In genomic region chr16:19131809-19132777, GRCh38 we compare ENCODE assay signal across 9 cellular contexts. TPM values are rescaled to one million over a fixed set of nuclear protein-coding genes. Genes with fewer than 3 reads are reported as not detected.
A peak's percentile ranks its signal among the peaks of the same experiment; 100 is the strongest.
DNase-seq lines count a peak whose midpoint lies in the region; ATAC-seq and TF ChIP-seq lines count a peak whose summit lies in the region.
"Had no signal": no experiment of that assay in that cellular context is flagged by ENCODE, and none has a peak within 500 bp of the region (broad histone marks: within the 10 kb centered on the region; RNA-seq: fewer than 3 reads in every experiment).

No MANE protein-coding gene starts in this region.

- H3K27me3 Mint-ChIP-seq in HFFc6 (ENCODE audit: insufficient read depth), result no peaks in the 10 kb centered on the region
- H3K27me3 Mint-ChIP-seq in type B pancreatic cell, result no peaks in the 10 kb centered on the region

- TF ChIP-seq EP300 in suprapubic skin (IDR thresholded peaks at IDR 0.05), result no peak

- intact Hi-C loops in right lobe of liver (cut with DNase I), result no loop called here

- TF ChIP-seq POLR2A in right lobe of liver (IDR thresholded peaks at IDR 0.05) (no peak), suprapubic skin (IDR thresholded peaks at IDR 0.05) (no peak)

- H3K9me3 ChIP-seq in right lobe of liver (no peaks in the 10 kb centered on the region), suprapubic skin (no peaks in the 10 kb centered on the region)

- no peak for TF ChIP-seq CTCF in HFFc6 (IDR thresholded peaks at IDR 0.05)
- TF ChIP-seq CTCF in brain microvascular endothelial cell (IDR thresholded peaks at IDR 0.05; ENCODE audit: low read depth, low read length, missing control alignments), result no peak
- TF ChIP-seq CTCF in right lobe of liver (IDR thresholded peaks at IDR 0.05), result no peak
- TF ChIP-seq CTCF in suprapubic skin (IDR thresholded peaks at IDR 0.05), result no peak
- no peak for TF ChIP-seq CTCF in type B pancreatic cell (conservative IDR thresholded peaks at IDR 0.05)

- WGBS in right lobe of liver (ENCODE audit: insufficient coverage, low coverage, low lambda C conversion rate, missing lambda C conversion rate), result no CpG with 5 or more reads among the region's 4 CpGs
- 94% methylated on average over 4 of the region's 4 CpGs for WGBS in suprapubic skin

- no peaks in the 10 kb centered on the region for H3K36me3 Mint-ChIP-seq in HFFc6 (ENCODE audit: low read depth)
- H3K36me3 Mint-ChIP-seq in type B pancreatic cell, result no peaks in the 10 kb centered on the region

- peaks cover 47% of the 10 kb centered on the region for H3K4me1 Mint-ChIP-seq in HFFc6 (ENCODE audit: low read depth)
- peaks cover 35% of the 10 kb centered on the region for H3K4me1 Mint-ChIP-seq in type B pancreatic cell (ENCODE audit: unreplicated experiment)

- no peak overlapping the region for H3K4me3 ChIP-seq in brain microvascular endothelial cell (ENCODE audit: low read depth, low read length)
- H3K4me3 ChIP-seq in right lobe of liver, result no peak overlapping the region
- no peak overlapping the region for H3K4me3 ChIP-seq in suprapubic skin
- H3K4me3 ChIP-seq: cardiac muscle cell had no signal

- H3K27me3 ChIP-seq in brain microvascular endothelial cell (replicated peaks) (no peaks in the 10 kb centered on the region), right lobe of liver (no peaks in the 10 kb centered on the region), suprapubic skin (no peaks in the 10 kb centered on the region)
- H3K27me3 ChIP-seq: cardiac muscle cell had no signal

- in situ Hi-C loops in brain microvascular endothelial cell (cut with HindIII; ENCODE audit: low pct_ligation_motif_present, low sequenced_read_pairs), result no loop called here

- peaks cover 0 to 19% (median 3%) of the 10 kb centered on the region in 4 donors for H3K4me1 ChIP-seq in right lobe of liver
- H3K4me1 ChIP-seq in suprapubic skin, result peaks cover 51% of the 10 kb centered on the region

- ATAC-seq in right lobe of liver (peak; percentile 11 to 23 (median 18)), GM21825 (IDR thresholded peaks at IDR 0.05; ENCODE audit: unreplicated experiment) (no peak)

- H3K9me3 Mint-ChIP-seq in HFFc6 (no peaks in the 10 kb centered on the region), type B pancreatic cell (no peaks in the 10 kb centered on the region)

- H3K27ac Mint-ChIP-seq in HFFc6, result peak overlapping the region; percentile 96
- H3K27ac Mint-ChIP-seq in type B pancreatic cell, result no peak overlapping the region

- H3K4me3 Mint-ChIP-seq in HFFc6 (no peak overlapping the region; the same call in 1 of the 2 replicates), type B pancreatic cell (no peak overlapping the region)

- DNase-seq in HFFc6 (no peak), brain microvascular endothelial cell (no peak), right lobe of liver (no peak), suprapubic skin (ENCODE audit: low spot score in 2 of 2) (no peak), type B pancreatic cell (ENCODE audit: extremely low spot score, unreplicated experiment) (no peak), kidney tubule cell (ENCODE audit: low spot score) (no peak)

- H3K27ac ChIP-seq in brain microvascular endothelial cell (peak overlapping the region; percentile 64), right lobe of liver (peak overlapping the region; percentile 58 to 79 (median 64)), suprapubic skin (peak overlapping the region; percentile 76)
- H3K27ac ChIP-seq: cardiac muscle cell had no signal

- H3K36me3 ChIP-seq in brain microvascular endothelial cell (replicated peaks), result no peaks in the 10 kb centered on the region
- H3K36me3 ChIP-seq in right lobe of liver, result no peaks in the 10 kb centered on the region
- no peaks in the 10 kb centered on the region for H3K36me3 ChIP-seq in suprapubic skin
- H3K36me3 ChIP-seq: cardiac muscle cell had no signal

RNA-seq across cellular contexts. Expression of gene ITPRIPL2, which starts 18.3 kb away (rescaled TPM):
- total RNA-seq in HFFc6 (2021; fragmentation: NEBNext Ultra II Directional; extraction: Animal tissue kit (Norgen Biotek cat#: 25700)), result 10 to 100 TPM; 36.3 to 56.9 (median 43.1) TPM
- total RNA-seq in right lobe of liver (10 to 100 TPM; 12.2 to 23.5 (median 17.7) TPM), suprapubic skin (10 to 100 TPM; 39.0 to 91.9 (median 69.6) TPM), type B pancreatic cell (ENCODE audit: low replicate concordance) (29.5 and 39.2 TPM in 2 replicates)

RNA-seq across cellular contexts. Expression of gene SYT17, which starts 35.9 kb away (rescaled TPM):
- not detected for total RNA-seq in HFFc6 (2021; fragmentation: NEBNext Ultra II Directional; extraction: Animal tissue kit (Norgen Biotek cat#: 25700))
- total RNA-seq in right lobe of liver, result 10 to 100 TPM in 3 of 6 experiments, 1 to 10 TPM in 3; 8.2 to 14.1 (median 9.5) TPM
- total RNA-seq in suprapubic skin, result 10 to 100 TPM in 2 of 4 donors, 1 to 10 TPM in 2; 2.5 to 27.6 (median 9.7) TPM
- 10.7 and 24.8 TPM in 2 replicates for total RNA-seq in type B pancreatic cell (ENCODE audit: low replicate concordance)
- total RNA-seq: T-helper 1 cell treated with Interleukin-12 subunit alpha and Interleukin-12 subunit beta and Interleukin-4 antibody, amounts not matched to agents 30 ng/mL and 1 ng/mL, for 36 hours had no signal
